In genomic region chr2:194155406-194155805, GRCh38 we compare ENCODE assay signal across 5 cellular contexts.
"Had no signal": no experiment of that assay in that cellular context is flagged by ENCODE, and none has a peak within 500 bp of the region (broad histone marks: within the 10 kb centered on the region; RNA-seq: fewer than 3 reads in every experiment).

No MANE protein-coding gene starts in this region.

- H3K4me3 ChIP-seq: GM23338, K562 had no signal

- H2AFZ ChIP-seq: GM23338 had no signal

- DNase-seq: H9, HCEC 1CT, IMR-90 had no signal

- ATAC-seq: GM23338, K562 had no signal

- H3K4me2 ChIP-seq: GM23338 had no signal
